14 cellular contexts compared by ENCODE assay signal in the genomic region with DNA sequence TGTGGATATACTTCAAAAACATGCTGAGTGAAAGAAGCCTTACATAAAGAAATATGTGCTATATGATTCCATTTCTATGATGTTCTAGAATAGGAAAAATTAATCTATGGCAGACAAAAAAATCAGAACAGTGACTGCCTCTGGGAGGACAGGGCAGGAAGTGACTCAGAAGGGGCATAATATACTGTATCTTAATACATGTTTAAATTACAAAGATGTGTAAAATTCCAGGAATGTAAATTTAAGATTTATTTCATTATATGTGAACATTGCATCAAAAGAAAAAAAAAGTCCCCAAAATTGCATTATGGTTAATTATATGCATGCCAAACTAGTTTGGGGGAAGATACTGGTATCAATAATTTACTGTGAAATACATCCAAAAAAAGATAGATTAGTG. TPM values are rescaled to one million over a fixed set of nuclear protein-coding genes. Genes with fewer than 3 reads are reported as not detected.
DNase-seq lines count a peak whose midpoint lies in the region; ATAC-seq and TF ChIP-seq lines count a peak whose summit lies in the region.
"Had no signal": no experiment of that assay in that cellular context is flagged by ENCODE, and none has a peak within 500 bp of the region (broad histone marks: within the 10 kb centered on the region; RNA-seq: fewer than 3 reads in every experiment).

No MANE protein-coding gene starts in this region.

- CTCF ChIA-PET in CD8-positive, alpha-beta T cell (lab: Charles Lee), result no interaction called here

- H3K9me3 ChIP-seq in SJSA1 (replicated peaks), result no peaks in the 10 kb centered on the region
- no peaks in the 10 kb centered on the region for H3K9me3 ChIP-seq in CD8-positive, alpha-beta T cell (ENCODE audit: low read length)

- H3K4me3 Mint-ChIP-seq in HFFc6, result peak overlapping the region; percentile 51
- no peak overlapping the region for H3K4me3 Mint-ChIP-seq in CD8-positive, alpha-beta T cell
- H3K4me3 Mint-ChIP-seq in glutamatergic neuron (ENCODE audit: unreplicated experiment), result no peak overlapping the region
- H3K4me3 Mint-ChIP-seq: CD14-positive monocyte had no signal

- DNase-seq in A172 (ENCODE audit: low spot score), result peak; percentile 35
- no peak for DNase-seq in HFFc6
- DNase-seq in SJSA1 (ENCODE audit: low read depth in 1 of 2, low spot score in 2 of 2), result peak in 1 of 2 experiments; percentile 30
- no peak for DNase-seq in epithelial cell of prostate (ENCODE audit: low read depth, low spot score)
- DNase-seq in activated CD4-positive, alpha-beta T cell treated with anti-CD3 and anti-CD28 coated beads, Interleukin-2, amount 50 U/mL, for 48 hours, result no peak
- DNase-seq in CD8-positive, alpha-beta T cell, result no peak
- no peak for DNase-seq in glutamatergic neuron
- DNase-seq: DMS79, GF-D8, NCI-H1436 treated with DMSO at 0.1 percent for 48 hours, NCI-H2081, NCI-H510A treated with DMSO at 0.1 percent for 48 hours had no signal

- H3K36me3 Mint-ChIP-seq in HFFc6 (ENCODE audit: low read depth) (peaks cover 6% of the 10 kb centered on the region), glutamatergic neuron (ENCODE audit: unreplicated experiment) (no peaks in the 10 kb centered on the region)
- H3K36me3 Mint-ChIP-seq in CD8-positive, alpha-beta T cell, result no peaks in the 10 kb centered on the region

- no peaks in the 10 kb centered on the region; the same call in 1 of the 2 replicates for H3K27me3 Mint-ChIP-seq in HFFc6 (ENCODE audit: insufficient read depth)
- no peaks in the 10 kb centered on the region for H3K27me3 Mint-ChIP-seq in CD8-positive, alpha-beta T cell (ENCODE audit: low read depth)
- peaks cover 1% of the 10 kb centered on the region for H3K27me3 Mint-ChIP-seq in glutamatergic neuron (ENCODE audit: unreplicated experiment)

- ATAC-seq in GM21447 (IDR thresholded peaks at IDR 0.05; ENCODE audit: unreplicated experiment), result no peak
- ATAC-seq in CD8-positive, alpha-beta T cell, result no peak

- 0 out of 2 replicates have a peak, but pooled peaks cover 4% of the 10 kb centered on the region for H3K36me3 ChIP-seq in SJSA1
- H3K36me3 ChIP-seq in CD8-positive, alpha-beta T cell (ENCODE audit: insufficient read depth, low read length), result no peaks in the 10 kb centered on the region

- intact Hi-C loops in CD8-positive, alpha-beta T cell (cut with DNase I, micrococcal nuclease), result no loop called here

- H3K4me1 ChIP-seq in SJSA1 (replicated peaks), result peaks cover 28% of the 10 kb centered on the region
- H3K4me1 ChIP-seq in CD8-positive, alpha-beta T cell (ENCODE audit: insufficient read depth, low read length), result no peaks in the 10 kb centered on the region

- H3K27me3 ChIP-seq in SJSA1 (replicated peaks), result no peaks in the 10 kb centered on the region
- no peaks in the 10 kb centered on the region for H3K27me3 ChIP-seq in CD8-positive, alpha-beta T cell (ENCODE audit: insufficient read depth, low read length)

- peak overlapping the region; percentile 62 for H3K27ac Mint-ChIP-seq in HFFc6
- H3K27ac Mint-ChIP-seq in CD8-positive, alpha-beta T cell, result no peak overlapping the region
- no peak overlapping the region for H3K27ac Mint-ChIP-seq in glutamatergic neuron (ENCODE audit: unreplicated experiment)
- H3K27ac Mint-ChIP-seq: CD14-positive monocyte had no signal

- no peak overlapping the region for H3K4me3 ChIP-seq in SJSA1
- no peak overlapping the region for H3K4me3 ChIP-seq in CD8-positive, alpha-beta T cell (ENCODE audit: low read depth, low read length)

- H3K27ac ChIP-seq in SJSA1 (0 out of 2 replicates have a peak overlapping the region, but pooled peaks have one; percentile 3), epithelial cell of prostate (peak overlapping the region; percentile 28)
- H3K27ac ChIP-seq in CD8-positive, alpha-beta T cell (ENCODE audit: low read depth, low read length), result no peak overlapping the region

- H3K9me3 Mint-ChIP-seq in HFFc6 (no peaks in the 10 kb centered on the region), glutamatergic neuron (ENCODE audit: unreplicated experiment) (no peaks in the 10 kb centered on the region)
- H3K9me3 Mint-ChIP-seq in CD8-positive, alpha-beta T cell, result no peaks in the 10 kb centered on the region

- no peak for TF ChIP-seq CTCF in HFFc6 (IDR thresholded peaks at IDR 0.05)
- no peak for TF ChIP-seq CTCF in CD8-positive, alpha-beta T cell (IDR thresholded peaks at IDR 0.05)
- TF ChIP-seq CTCF in glutamatergic neuron (IDR thresholded peaks at IDR 0.05; ENCODE audit: partially characterized antibody, unreplicated experiment), result no peak

- POLR2A ChIA-PET in CD8-positive, alpha-beta T cell (lab: Charles Lee), result no interaction called here

- H3K4me1 Mint-ChIP-seq in HFFc6 (ENCODE audit: low read depth) (peaks cover 91% of the 10 kb centered on the region), glutamatergic neuron (ENCODE audit: low read depth, unreplicated experiment) (no peaks in the 10 kb centered on the region)
- peaks cover 2% of the 10 kb centered on the region for H3K4me1 Mint-ChIP-seq in CD8-positive, alpha-beta T cell (ENCODE audit: low read depth)

RNA-seq across cellular contexts. Expression of gene SBF2, which starts 32.2 kb away (rescaled TPM):
- 19.6 and 34.7 TPM in 2 replicates for total RNA-seq in A172 (2014; rRNA removed; shearing (Covaris generic))
- 10 to 100 TPM; 25.2 to 36.0 (median 30.7) TPM for total RNA-seq in HFFc6 (2021; fragmentation: NEBNext Ultra II Directional; extraction: Animal tissue kit (Norgen Biotek cat#: 25700))
- total RNA-seq in SJSA1 (2014; rRNA removed; shearing (Covaris generic)), result 19.9 and 29.7 TPM in 2 replicates
- total RNA-seq in CD8-positive, alpha-beta T cell, result 10 to 100 TPM; 12.6 to 14.3 TPM
- 30.7 TPM for total RNA-seq in glutamatergic neuron (ENCODE audit: unreplicated experiment)

RNA-seq across cellular contexts. Expression of gene ADM, which starts 43.1 kb away (rescaled TPM):
- total RNA-seq in A172 (2014; rRNA removed; shearing (Covaris generic)), result 40.3 and 46.7 TPM in 2 replicates
- 100 to 1,000 TPM; 219 to 346 (median 321) TPM for total RNA-seq in HFFc6 (2021; fragmentation: NEBNext Ultra II Directional; extraction: Animal tissue kit (Norgen Biotek cat#: 25700))
- total RNA-seq in SJSA1 (2014; rRNA removed; shearing (Covaris generic)), result 6.2 and 9.2 TPM in 2 replicates
- under 1 TPM; 0.79 to 0.81 TPM for total RNA-seq in CD8-positive, alpha-beta T cell
- 0.22 TPM for total RNA-seq in glutamatergic neuron (ENCODE audit: unreplicated experiment)
